ENCODE assay signal across 1 cellular context in the genomic region with DNA sequence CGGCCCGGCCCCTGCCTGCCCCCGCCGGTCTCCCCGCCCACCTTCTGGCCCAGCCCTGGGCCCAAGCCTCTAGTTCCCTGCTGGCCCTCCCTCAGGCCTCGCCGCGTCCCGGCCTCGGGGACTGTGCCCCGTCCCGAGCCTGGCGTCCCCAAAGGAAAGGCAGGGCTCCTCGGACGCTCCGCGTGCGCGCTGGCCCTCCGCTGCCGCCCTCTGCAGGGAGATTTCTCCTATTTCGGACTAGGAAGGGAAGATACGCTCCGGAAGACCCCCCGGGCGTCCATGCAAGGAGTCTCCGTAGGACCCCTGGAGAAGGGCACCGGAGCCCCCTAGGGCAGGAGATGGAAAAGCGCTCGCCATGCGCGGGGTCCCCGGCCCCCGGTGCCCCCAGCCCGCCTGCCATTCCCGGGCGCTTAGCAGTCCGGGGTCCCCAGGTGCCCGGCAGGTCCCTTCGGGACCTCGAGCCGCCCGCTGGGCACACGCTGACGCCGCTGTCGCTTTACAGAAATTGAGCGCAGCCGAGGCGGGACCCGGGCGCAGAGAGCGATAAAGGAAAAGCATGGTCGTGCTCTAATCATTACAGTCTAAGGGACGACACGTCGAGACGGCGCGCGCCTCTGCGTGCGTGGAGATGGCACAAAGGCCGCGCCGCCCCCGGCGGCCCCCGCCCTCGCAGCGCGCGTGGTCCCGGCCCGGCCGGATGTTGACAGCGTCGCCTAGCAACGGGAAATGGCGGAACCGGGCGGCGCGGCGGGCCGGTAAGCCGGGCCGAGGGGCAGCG.
TF ChIP-seq lines count a peak whose summit lies in the region.

A gene with protein sequence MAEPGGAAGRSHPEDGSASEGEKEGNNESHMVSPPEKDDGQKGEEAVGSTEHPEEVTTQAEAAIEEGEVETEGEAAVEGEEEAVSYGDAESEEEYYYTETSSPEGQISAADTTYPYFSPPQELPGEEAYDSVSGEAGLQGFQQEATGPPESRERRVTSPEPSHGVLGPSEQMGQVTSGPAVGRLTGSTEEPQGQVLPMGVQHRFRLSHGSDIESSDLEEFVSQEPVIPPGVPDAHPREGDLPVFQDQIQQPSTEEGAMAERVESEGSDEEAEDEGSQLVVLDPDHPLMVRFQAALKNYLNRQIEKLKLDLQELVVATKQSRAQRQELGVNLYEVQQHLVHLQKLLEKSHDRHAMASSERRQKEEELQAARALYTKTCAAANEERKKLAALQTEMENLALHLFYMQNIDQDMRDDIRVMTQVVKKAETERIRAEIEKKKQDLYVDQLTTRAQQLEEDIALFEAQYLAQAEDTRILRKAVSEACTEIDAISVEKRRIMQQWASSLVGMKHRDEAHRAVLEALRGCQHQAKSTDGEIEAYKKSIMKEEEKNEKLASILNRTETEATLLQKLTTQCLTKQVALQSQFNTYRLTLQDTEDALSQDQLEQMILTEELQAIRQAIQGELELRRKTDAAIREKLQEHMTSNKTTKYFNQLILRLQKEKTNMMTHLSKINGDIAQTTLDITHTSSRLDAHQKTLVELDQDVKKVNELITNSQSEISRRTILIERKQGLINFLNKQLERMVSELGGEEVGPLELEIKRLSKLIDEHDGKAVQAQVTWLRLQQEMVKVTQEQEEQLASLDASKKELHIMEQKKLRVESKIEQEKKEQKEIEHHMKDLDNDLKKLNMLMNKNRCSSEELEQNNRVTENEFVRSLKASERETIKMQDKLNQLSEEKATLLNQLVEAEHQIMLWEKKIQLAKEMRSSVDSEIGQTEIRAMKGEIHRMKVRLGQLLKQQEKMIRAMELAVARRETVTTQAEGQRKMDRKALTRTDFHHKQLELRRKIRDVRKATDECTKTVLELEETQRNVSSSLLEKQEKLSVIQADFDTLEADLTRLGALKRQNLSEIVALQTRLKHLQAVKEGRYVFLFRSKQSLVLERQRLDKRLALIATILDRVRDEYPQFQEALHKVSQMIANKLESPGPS (plus strand): TSS at position 706 of the 778 bp plus-strand sequence. CDS start 21 bp downstream, at position 727.

TF ChIP-seq in HepG2, 621 proteins besides CTCF, POLR2A, EP300 and RAD21 (continued from another document and continues in another):
- TF ChIP-seq, protein P1, sequence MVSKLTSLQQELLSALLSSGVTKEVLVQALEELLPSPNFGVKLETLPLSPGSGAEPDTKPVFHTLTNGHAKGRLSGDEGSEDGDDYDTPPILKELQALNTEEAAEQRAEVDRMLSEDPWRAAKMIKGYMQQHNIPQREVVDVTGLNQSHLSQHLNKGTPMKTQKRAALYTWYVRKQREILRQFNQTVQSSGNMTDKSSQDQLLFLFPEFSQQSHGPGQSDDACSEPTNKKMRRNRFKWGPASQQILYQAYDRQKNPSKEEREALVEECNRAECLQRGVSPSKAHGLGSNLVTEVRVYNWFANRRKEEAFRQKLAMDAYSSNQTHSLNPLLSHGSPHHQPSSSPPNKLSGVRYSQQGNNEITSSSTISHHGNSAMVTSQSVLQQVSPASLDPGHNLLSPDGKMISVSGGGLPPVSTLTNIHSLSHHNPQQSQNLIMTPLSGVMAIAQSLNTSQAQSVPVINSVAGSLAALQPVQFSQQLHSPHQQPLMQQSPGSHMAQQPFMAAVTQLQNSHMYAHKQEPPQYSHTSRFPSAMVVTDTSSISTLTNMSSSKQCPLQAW (CRISPR knock-in tag; IDR thresholded peaks at IDR 0.05) = peak; percentile 67; the same call in 1 of the 2 replicates
- TF ChIP-seq GZF1 (CRISPR knock-in tag; IDR thresholded peaks at IDR 0.05) (peak; percentile 29; the same call in 1 of the 2 replicates), ZNF607 (CRISPR knock-in tag; IDR thresholded peaks at IDR 0.05; ENCODE audit: borderline replicate concordance) (peak; percentile 80), ZMAT3 (CRISPR knock-in tag; conservative IDR thresholded peaks at IDR 0.05) (peak; percentile 91), MTA1 (CRISPR knock-in tag; IDR thresholded peaks at IDR 0.05; ENCODE audit: borderline replicate concordance) (0 out of 2 replicates have a peak, but pooled peaks have one; percentile 20), ZNF564 (CRISPR knock-in tag; IDR thresholded peaks at IDR 0.05) (no peak; the same call in 1 of the 2 replicates), ZNF484 (CRISPR knock-in tag; IDR thresholded peaks at IDR 0.05; ENCODE audit: borderline replicate concordance, low read depth) (peak; percentile 79; the same call in 1 of the 2 replicates), CAMTA2 (CRISPR knock-in tag; IDR thresholded peaks at IDR 0.05; ENCODE audit: borderline replicate concordance) (peak; percentile 81; the same call in 1 of the 2 replicates), SP5 (CRISPR knock-in tag; IDR thresholded peaks at IDR 0.05; ENCODE audit: borderline replicate concordance, low read depth) (peak; percentile 31; the same call in 1 of the 2 replicates), U2AF2 (IDR thresholded peaks at IDR 0.05; ENCODE audit: low read depth, low read length) (peak; percentile 17; the same call in 1 of the 2 replicates), ZNF567 (CRISPR knock-in tag; IDR thresholded peaks at IDR 0.05; ENCODE audit: borderline replicate concordance) (peak; percentile 83; the same call in 1 of the 2 replicates), ZNF329 (CRISPR knock-in tag; IDR thresholded peaks at IDR 0.05; ENCODE audit: low read depth) (0 out of 2 replicates have a peak, but pooled peaks have one; percentile 72), SPEN (CRISPR knock-in tag; IDR thresholded peaks at IDR 0.05; ENCODE audit: low read depth) (peak; percentile 60; the same call in 1 of the 2 replicates), ZNF225 (CRISPR knock-in tag; IDR thresholded peaks at IDR 0.05) (no peak), SUZ12 (IDR thresholded peaks at IDR 0.05; ENCODE audit: low read depth, low read length) (no peak), ZSCAN12 (CRISPR knock-in tag; IDR thresholded peaks at IDR 0.05) (no peak), CENPX (CRISPR knock-in tag; IDR thresholded peaks at IDR 0.05) (no peak), ISX (CRISPR knock-in tag; conservative IDR thresholded peaks at IDR 0.05) (0 out of 2 replicates have a peak, but pooled peaks have one; percentile 6), ZBTB7B (CRISPR knock-in tag; IDR thresholded peaks at IDR 0.05) (peak; percentile 94), KLF12 (CRISPR knock-in tag; IDR thresholded peaks at IDR 0.05; ENCODE audit: borderline replicate concordance) (no peak), RNF2 (conservative IDR thresholded peaks at IDR 0.05; ENCODE audit: low read depth) (no peak; the same call in 1 of the 2 replicates), PPARG (CRISPR knock-in tag; conservative IDR thresholded peaks at IDR 0.05) (peak; percentile 57), ZSCAN20 (CRISPR knock-in tag; IDR thresholded peaks at IDR 0.05; ENCODE audit: borderline replicate concordance) (peak; percentile 93), HNF4G (IDR thresholded peaks at IDR 0.05; ENCODE audit: borderline replicate concordance, low read depth, low read length) (peak; percentile 67), HNF4G (CRISPR knock-in tag; IDR thresholded peaks at IDR 0.05; ENCODE audit: borderline replicate concordance, low read depth) (peak; percentile 29)
- TF ChIP-seq, protein P2, sequence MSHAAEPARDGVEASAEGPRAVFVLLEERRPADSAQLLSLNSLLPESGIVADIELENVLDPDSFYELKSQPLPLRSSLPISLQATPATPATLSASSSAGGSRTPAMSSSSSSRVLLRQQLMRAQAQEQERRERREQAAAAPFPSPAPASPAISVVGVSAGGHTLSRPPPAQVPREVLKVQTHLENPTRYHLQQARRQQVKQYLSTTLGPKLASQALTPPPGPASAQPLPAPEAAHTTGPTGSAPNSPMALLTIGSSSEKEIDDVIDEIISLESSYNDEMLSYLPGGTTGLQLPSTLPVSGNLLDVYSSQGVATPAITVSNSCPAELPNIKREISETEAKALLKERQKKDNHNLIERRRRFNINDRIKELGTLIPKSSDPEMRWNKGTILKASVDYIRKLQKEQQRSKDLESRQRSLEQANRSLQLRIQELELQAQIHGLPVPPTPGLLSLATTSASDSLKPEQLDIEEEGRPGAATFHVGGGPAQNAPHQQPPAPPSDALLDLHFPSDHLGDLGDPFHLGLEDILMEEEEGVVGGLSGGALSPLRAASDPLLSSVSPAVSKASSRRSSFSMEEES (CRISPR knock-in tag; IDR thresholded peaks at IDR 0.05) = peak; percentile 54; the same call in 1 of the 2 replicates
- TF ChIP-seq, protein P3, sequence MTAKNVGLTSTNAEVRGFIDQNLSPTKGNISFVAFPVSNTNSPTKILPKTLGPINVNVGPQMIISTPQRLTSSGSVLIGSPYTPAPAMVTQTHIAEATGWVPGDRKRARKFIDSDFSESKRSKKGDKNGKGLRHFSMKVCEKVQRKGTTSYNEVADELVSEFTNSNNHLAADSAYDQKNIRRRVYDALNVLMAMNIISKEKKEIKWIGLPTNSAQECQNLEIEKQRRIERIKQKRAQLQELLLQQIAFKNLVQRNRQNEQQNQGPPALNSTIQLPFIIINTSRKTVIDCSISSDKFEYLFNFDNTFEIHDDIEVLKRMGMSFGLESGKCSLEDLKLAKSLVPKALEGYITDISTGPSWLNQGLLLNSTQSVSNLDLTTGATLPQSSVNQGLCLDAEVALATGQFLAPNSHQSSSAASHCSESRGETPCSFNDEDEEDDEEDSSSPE (CRISPR knock-in tag; IDR thresholded peaks at IDR 0.05) = peak; percentile 20; the same call in 1 of the 2 replicates
- TF ChIP-seq, protein P4, sequence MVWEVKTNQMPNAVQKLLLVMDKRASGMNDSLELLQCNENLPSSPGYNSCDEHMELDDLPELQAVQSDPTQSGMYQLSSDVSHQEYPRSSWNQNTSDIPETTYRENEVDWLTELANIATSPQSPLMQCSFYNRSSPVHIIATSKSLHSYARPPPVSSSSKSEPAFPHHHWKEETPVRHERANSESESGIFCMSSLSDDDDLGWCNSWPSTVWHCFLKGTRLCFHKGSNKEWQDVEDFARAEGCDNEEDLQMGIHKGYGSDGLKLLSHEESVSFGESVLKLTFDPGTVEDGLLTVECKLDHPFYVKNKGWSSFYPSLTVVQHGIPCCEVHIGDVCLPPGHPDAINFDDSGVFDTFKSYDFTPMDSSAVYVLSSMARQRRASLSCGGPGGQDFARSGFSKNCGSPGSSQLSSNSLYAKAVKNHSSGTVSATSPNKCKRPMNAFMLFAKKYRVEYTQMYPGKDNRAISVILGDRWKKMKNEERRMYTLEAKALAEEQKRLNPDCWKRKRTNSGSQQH (CRISPR knock-in tag; IDR thresholded peaks at IDR 0.05; ENCODE audit: low read depth) = peak; percentile 45
- TF ChIP-seq, protein P5, sequence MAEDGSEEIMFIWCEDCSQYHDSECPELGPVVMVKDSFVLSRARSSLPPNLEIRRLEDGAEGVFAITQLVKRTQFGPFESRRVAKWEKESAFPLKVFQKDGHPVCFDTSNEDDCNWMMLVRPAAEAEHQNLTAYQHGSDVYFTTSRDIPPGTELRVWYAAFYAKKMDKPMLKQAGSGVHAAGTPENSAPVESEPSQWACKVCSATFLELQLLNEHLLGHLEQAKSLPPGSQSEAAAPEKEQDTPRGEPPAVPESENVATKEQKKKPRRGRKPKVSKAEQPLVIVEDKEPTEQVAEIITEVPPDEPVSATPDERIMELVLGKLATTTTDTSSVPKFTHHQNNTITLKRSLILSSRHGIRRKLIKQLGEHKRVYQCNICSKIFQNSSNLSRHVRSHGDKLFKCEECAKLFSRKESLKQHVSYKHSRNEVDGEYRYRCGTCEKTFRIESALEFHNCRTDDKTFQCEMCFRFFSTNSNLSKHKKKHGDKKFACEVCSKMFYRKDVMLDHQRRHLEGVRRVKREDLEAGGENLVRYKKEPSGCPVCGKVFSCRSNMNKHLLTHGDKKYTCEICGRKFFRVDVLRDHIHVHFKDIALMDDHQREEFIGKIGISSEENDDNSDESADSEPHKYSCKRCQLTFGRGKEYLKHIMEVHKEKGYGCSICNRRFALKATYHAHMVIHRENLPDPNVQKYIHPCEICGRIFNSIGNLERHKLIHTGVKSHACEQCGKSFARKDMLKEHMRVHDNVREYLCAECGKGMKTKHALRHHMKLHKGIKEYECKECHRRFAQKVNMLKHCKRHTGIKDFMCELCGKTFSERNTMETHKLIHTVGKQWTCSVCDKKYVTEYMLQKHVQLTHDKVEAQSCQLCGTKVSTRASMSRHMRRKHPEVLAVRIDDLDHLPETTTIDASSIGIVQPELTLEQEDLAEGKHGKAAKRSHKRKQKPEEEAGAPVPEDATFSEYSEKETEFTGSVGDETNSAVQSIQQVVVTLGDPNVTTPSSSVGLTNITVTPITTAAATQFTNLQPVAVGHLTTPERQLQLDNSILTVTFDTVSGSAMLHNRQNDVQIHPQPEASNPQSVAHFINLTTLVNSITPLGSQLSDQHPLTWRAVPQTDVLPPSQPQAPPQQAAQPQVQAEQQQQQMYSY (CRISPR knock-in tag; IDR thresholded peaks at IDR 0.05) = peak; percentile 44; the same call in 1 of the 2 replicates
- TF ChIP-seq, protein P6, sequence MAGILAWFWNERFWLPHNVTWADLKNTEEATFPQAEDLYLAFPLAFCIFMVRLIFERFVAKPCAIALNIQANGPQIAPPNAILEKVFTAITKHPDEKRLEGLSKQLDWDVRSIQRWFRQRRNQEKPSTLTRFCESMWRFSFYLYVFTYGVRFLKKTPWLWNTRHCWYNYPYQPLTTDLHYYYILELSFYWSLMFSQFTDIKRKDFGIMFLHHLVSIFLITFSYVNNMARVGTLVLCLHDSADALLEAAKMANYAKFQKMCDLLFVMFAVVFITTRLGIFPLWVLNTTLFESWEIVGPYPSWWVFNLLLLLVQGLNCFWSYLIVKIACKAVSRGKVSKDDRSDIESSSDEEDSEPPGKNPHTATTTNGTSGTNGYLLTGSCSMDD (CRISPR knock-in tag; IDR thresholded peaks at IDR 0.05) = 0 out of 2 replicates have a peak, but pooled peaks have one; percentile 32
- TF ChIP-seq, protein P7, sequence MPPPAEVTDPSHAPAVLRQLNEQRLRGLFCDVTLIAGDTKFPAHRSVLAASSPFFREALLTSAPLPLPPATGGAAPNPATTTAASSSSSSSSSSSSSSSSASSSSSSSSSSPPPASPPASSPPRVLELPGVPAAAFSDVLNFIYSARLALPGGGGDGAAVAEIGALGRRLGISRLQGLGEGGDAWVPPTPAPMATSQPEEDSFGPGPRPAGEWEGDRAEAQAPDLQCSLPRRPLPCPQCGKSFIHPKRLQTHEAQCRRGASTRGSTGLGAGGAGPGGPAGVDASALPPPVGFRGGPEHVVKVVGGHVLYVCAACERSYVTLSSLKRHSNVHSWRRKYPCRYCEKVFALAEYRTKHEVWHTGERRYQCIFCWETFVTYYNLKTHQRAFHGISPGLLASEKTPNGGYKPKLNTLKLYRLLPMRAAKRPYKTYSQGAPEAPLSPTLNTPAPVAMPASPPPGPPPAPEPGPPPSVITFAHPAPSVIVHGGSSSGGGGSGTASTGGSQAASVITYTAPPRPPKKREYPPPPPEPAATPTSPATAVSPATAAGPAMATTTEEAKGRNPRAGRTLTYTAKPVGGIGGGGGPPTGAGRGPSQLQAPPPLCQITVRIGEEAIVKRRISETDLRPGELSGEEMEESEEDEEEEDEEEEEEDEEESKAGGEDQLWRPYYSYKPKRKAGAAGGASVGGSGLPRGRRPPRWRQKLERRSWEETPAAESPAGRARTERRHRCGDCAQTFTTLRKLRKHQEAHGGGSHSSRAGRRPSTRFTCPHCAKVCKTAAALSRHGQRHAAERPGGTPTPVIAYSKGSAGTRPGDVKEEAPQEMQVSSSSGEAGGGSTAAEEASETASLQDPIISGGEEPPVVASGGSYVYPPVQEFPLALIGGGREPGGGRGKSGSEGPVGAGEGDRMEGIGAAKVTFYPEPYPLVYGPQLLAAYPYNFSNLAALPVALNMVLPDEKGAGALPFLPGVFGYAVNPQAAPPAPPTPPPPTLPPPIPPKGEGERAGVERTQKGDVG (CRISPR knock-in tag; IDR thresholded peaks at IDR 0.05; ENCODE audit: borderline replicate concordance) = no peak
